In genomic region chr5:171407234-171407633, GRCh38 we compare ENCODE assay signal across 17 cellular contexts. TPM values are rescaled to one million over a fixed set of nuclear protein-coding genes. Genes with fewer than 3 reads are reported as not detected.
A peak's percentile ranks its signal among the peaks of the same experiment; 100 is the strongest.
DNase-seq lines count a peak whose midpoint lies in the region; ATAC-seq, FAIRE-seq and TF ChIP-seq lines count a peak whose summit lies in the region.
"Had no signal": no experiment of that assay in that cellular context is flagged by ENCODE, and none has a peak within 500 bp of the region (broad histone marks: within the 10 kb centered on the region; RNA-seq: fewer than 3 reads in every experiment).

No MANE protein-coding gene starts in this region.

- intact Hi-C loops in A673 (cut with micrococcal nuclease; ENCODE audit: unreplicated experiment), result no loop called here
- intact Hi-C loops in PC-9 (cut with micrococcal nuclease; ENCODE audit: unreplicated experiment), result no loop called here
- intact Hi-C loops in GM12878 (cut with micrococcal nuclease; ENCODE audit: unreplicated experiment), result no loop called here
- intact Hi-C loops in gastrocnemius medialis (cut with DNase I; ENCODE audit: low total_unique reads), result no loop called here

- DNase-seq in activated CD8-positive, alpha-beta memory T cell treated with anti-CD3 and anti-CD28 coated beads, Interleukin-2, amount 10 ng/mL, durations not matched to agents 7 days and 5 days, result no peak
- DNase-seq in activated CD8-positive, alpha-beta memory T cell treated with anti-CD3 and anti-CD28 coated beads, Interleukin-2, amount 50 U/mL, for 4 hours, result no peak
- DNase-seq in A673 (ENCODE audit: low spot score) (no peak), PC-9 (no peak), GM12878 (ENCODE audit: low read depth, low spot score) (no peak), gastrocnemius medialis (no peak), middle frontal gyrus (ENCODE audit: extremely low spot score, low spot score) (no peak)
- DNase-seq in effector memory CD4-positive, alpha-beta T cell, result no peak
- DNase-seq: DMS79 treated with DMSO at 0.1 percent for 48 hours; KG1; NCI-H1092 treated with DMSO at 0.1 percent for 48 hours; NCI-H187; NCI-H69; NK-92 treated with Interleukin-12 subunit alpha and Interleukin-12 subunit beta, amount 100 ng/mL, for 24 hours had no signal

- BruUV-seq in A673 (replicated peaks; lab: Mats Ljungman, UMichigan), result TSS peak; percentile 10
- TSS peak; percentile 7 for BruUV-seq in PC-9 (replicated peaks; lab: Mats Ljungman, UMichigan)
- TSS peak; percentile 12 for BruUV-seq in GM12878 (replicated peaks; lab: Mats Ljungman, UMichigan)

- H3K4me1 Mint-ChIP-seq in activated CD8-positive, alpha-beta memory T cell treated with anti-CD3 and anti-CD28 coated beads, Interleukin-2, amount 10 ng/mL, durations not matched to agents 7 days and 5 days, result peaks cover 36% of the 10 kb centered on the region

- SMC1A ChIA-PET in GM12878 (lab: Charles Lee; ENCODE audit: uncharacterized antibody, unreplicated experiment), result no interaction called here

- TF ChIP-seq EP300 in GM12878 (IDR thresholded peaks at IDR 0.05; ENCODE audit: borderline replicate concordance in 1 of 2, control insufficient read depth in 1 of 2, low read depth in 2 of 2, low read length in 2 of 2), result no peak

- POLR2A ChIA-PET in A673 (lab: Charles Lee; ENCODE audit: low non-redundant PET), result no interaction called here
- POLR2A ChIA-PET in PC-9 (lab: Charles Lee; ENCODE audit: unreplicated experiment), result no interaction called here
- POLR2A ChIA-PET in GM12878 (lab: Charles Lee), result no interaction called here

- H3K9me3 ChIP-seq in A673 (ENCODE audit: low read depth, low read length, poor library complexity, severe bottlenecking), result no peaks in the 10 kb centered on the region
- H3K9me3 ChIP-seq in PC-9 (ENCODE audit: insufficient read depth, low read depth), result no peaks in the 10 kb centered on the region
- no peaks in the 10 kb centered on the region for H3K9me3 ChIP-seq in GM12878 (replicated peaks; ENCODE audit: control insufficient read depth, insufficient read depth, low read length)
- no peaks in the 10 kb centered on the region for H3K9me3 ChIP-seq in gastrocnemius medialis
- H3K9me3 ChIP-seq in effector memory CD4-positive, alpha-beta T cell (ENCODE audit: control insufficient read depth, low read length), result no peaks in the 10 kb centered on the region

- in situ Hi-C loops in GM12878 (cut with MboI), result loop anchor here (25.0 kb wide), 1 partner anchor 880 kb away; the partner anchor contains the start of gene UBTD2
- in situ Hi-C loops in gastrocnemius medialis (cut with MboI; ENCODE audit: low sequenced_read_pairs in 4 of 4), result loop anchor here (25.0 kb wide), 2 partner anchors 480 to 630 kb away; no protein-coding TSS in a partner anchor

- H3K79me2 ChIP-seq in PC-9 (ENCODE audit: low read depth) (peaks cover 64% of the 10 kb centered on the region), GM12878 (ENCODE audit: control insufficient read depth, insufficient read depth, low read length) (peaks cover 16% of the 10 kb centered on the region)

- H3K36me3 Mint-ChIP-seq in activated CD8-positive, alpha-beta memory T cell treated with anti-CD3 and anti-CD28 coated beads, Interleukin-2, amount 10 ng/mL, durations not matched to agents 7 days and 5 days, result peaks cover 59% of the 10 kb centered on the region

- H3K27me3 ChIP-seq in A673 (replicated peaks; ENCODE audit: insufficient read depth, low read depth, low read length, poor library complexity) (no peaks in the 10 kb centered on the region), PC-9 (ENCODE audit: insufficient read depth, low read depth) (no peaks in the 10 kb centered on the region), GM12878 (replicated peaks in 1 of 2; ENCODE audit: control insufficient read depth in 2 of 2, insufficient read depth in 2 of 2, low read length in 1 of 2) (no peaks in the 10 kb centered on the region), gastrocnemius medialis (no peaks in the 10 kb centered on the region)
- H3K27me3 ChIP-seq in effector memory CD4-positive, alpha-beta T cell (replicated peaks; ENCODE audit: control insufficient read depth, insufficient read depth, low read length, poor library complexity, severe bottlenecking), result no peaks in the 10 kb centered on the region

- TF ChIP-seq RAD21 in GM12878 (IDR thresholded peaks at IDR 0.05; ENCODE audit: insufficient read depth, low read depth, low read length), result no peak

- H3K4me3 Mint-ChIP-seq in activated CD8-positive, alpha-beta memory T cell treated with anti-CD3 and anti-CD28 coated beads, Interleukin-2, amount 10 ng/mL, durations not matched to agents 7 days and 5 days, result no peak overlapping the region

- H3K4me3 ChIP-seq in A673 (ENCODE audit: low read depth, low read length, poor library complexity, severe bottlenecking) (no peak overlapping the region), PC-9 (no peak overlapping the region), GM12878 (no peak overlapping the region), gastrocnemius medialis (no peak overlapping the region)
- H3K4me3 ChIP-seq in effector memory CD4-positive, alpha-beta T cell (ENCODE audit: insufficient read depth, low read depth, low read length, poor library complexity, severe bottlenecking), result no peak overlapping the region

- no peak overlapping the region for H3K9ac ChIP-seq in GM12878 (ENCODE audit: control insufficient read depth, insufficient read depth, low read length)

- no peak for ATAC-seq in activated CD8-positive, alpha-beta memory T cell treated with anti-CD3 and anti-CD28 coated beads, Interleukin-2, amount 10 ng/mL, durations not matched to agents 7 days and 5 days
- ATAC-seq in GM12878, result no peak
- no peak for ATAC-seq in gastrocnemius medialis

- 94% methylated on average over 4 of the region's 4 CpGs for WGBS in GM12878 (ENCODE audit: insufficient coverage, insufficient replicate concordance, low lambda C conversion rate, missing lambda C conversion rate)

- H3K36me3 ChIP-seq in A673 (ENCODE audit: insufficient read depth, low read length, poor library complexity, severe bottlenecking) (peaks cover 73% of the 10 kb centered on the region), PC-9 (ENCODE audit: low read depth) (peaks cover 62% of the 10 kb centered on the region), GM12878 (ENCODE audit: control insufficient read depth in 2 of 2, insufficient read depth in 2 of 2, low read length in 1 of 2) (peaks cover 4 to 39% of the 10 kb centered on the region in 2 experiments), gastrocnemius medialis (peaks cover 5 to 61% of the 10 kb centered on the region in 2 donors)
- peaks cover 66% of the 10 kb centered on the region for H3K36me3 ChIP-seq in effector memory CD4-positive, alpha-beta T cell (ENCODE audit: control insufficient read depth, insufficient read depth, low read length)

- no peaks in the 10 kb centered on the region for H3K9me2 ChIP-seq in PC-9 (ENCODE audit: insufficient read depth)

- FAIRE-seq in GM12878 (lab: Jason Lieb, UNC), result no peak
- FAIRE-seq: D721Med had no signal

- H3K9me3 Mint-ChIP-seq in activated CD8-positive, alpha-beta memory T cell treated with anti-CD3 and anti-CD28 coated beads, Interleukin-2, amount 10 ng/mL, durations not matched to agents 7 days and 5 days (ENCODE audit: low read depth), result no peaks in the 10 kb centered on the region

- H3K27me3 Mint-ChIP-seq in activated CD8-positive, alpha-beta memory T cell treated with anti-CD3 and anti-CD28 coated beads, Interleukin-2, amount 10 ng/mL, durations not matched to agents 7 days and 5 days, result no peaks in the 10 kb centered on the region

- CTCF ChIA-PET in activated CD8-positive, alpha-beta memory T cell treated with anti-CD3 and anti-CD28 coated beads, Interleukin-2, amount 10 ng/mL, durations not matched to agents 7 days and 5 days (lab: Charles Lee), result interaction anchor here (0.6 kb wide), 1 partner anchor 1552 kb away, joined by 3 read pairs; the partner anchor contains the start of gene RPL26L1
- CTCF ChIA-PET in A673 (lab: Charles Lee) (no interaction called here), PC-9 (lab: Charles Lee) (no interaction called here), GM12878 (lab: Yijun Ruan, JAX) (interaction anchor here (1.7 kb wide), 1 partner anchor 18 kb away, joined by 6 read pairs; no protein-coding TSS in a partner anchor)

- no peak for TF ChIP-seq CTCF in A673 (conservative IDR thresholded peaks at IDR 0.05; ENCODE audit: low read depth, low read length)
- no peak for TF ChIP-seq CTCF in PC-9 (conservative IDR thresholded peaks at IDR 0.05)
- no peak for TF ChIP-seq CTCF in GM12878 (IDR thresholded peaks at IDR 0.05 in 2 of 3, conservative IDR thresholded peaks at IDR 0.05 in 1 of 3; ENCODE audit: control insufficient read depth in 2 of 3, extremely low read depth in 1 of 3, insufficient read depth in 1 of 3, low read depth in 3 of 3, low read length in 3 of 3)
- no peak for TF ChIP-seq CTCF in gastrocnemius medialis (IDR thresholded peaks at IDR 0.05 in 4 of 5, conservative IDR thresholded peaks at IDR 0.05 in 1 of 5)

- RAD21 ChIA-PET in GM12878 (lab: Charles Lee; ENCODE audit: unreplicated experiment), result no interaction called here

- TF ChIP-seq POLR2A in GM12878 (IDR thresholded peaks at IDR 0.05; ENCODE audit: low read depth, low read length), result no peak
- no peak for TF ChIP-seq POLR2A in gastrocnemius medialis (IDR thresholded peaks at IDR 0.05)

- peaks cover 77% of the 10 kb centered on the region for H3F3A ChIP-seq in PC-9 (ENCODE audit: insufficient read depth, low read depth)

- H3K4me2 ChIP-seq in PC-9 (no peak overlapping the region), GM12878 (ENCODE audit: control insufficient read depth, insufficient read depth) (no peak overlapping the region)

- H3K27ac Mint-ChIP-seq in activated CD8-positive, alpha-beta memory T cell treated with anti-CD3 and anti-CD28 coated beads, Interleukin-2, amount 10 ng/mL, durations not matched to agents 7 days and 5 days, result peak overlapping the region; percentile 5

- H3K4me1 ChIP-seq in A673 (ENCODE audit: insufficient read depth, low read length, poor library complexity, severe bottlenecking), result peaks cover 7% of the 10 kb centered on the region
- H3K4me1 ChIP-seq in PC-9 (replicated peaks; ENCODE audit: insufficient read depth), result peaks cover 22% of the 10 kb centered on the region; the same call in 1 of the 2 replicates
- no peaks in the 10 kb centered on the region for H3K4me1 ChIP-seq in GM12878 (ENCODE audit: control insufficient read depth, insufficient read depth, low read length)
- H3K4me1 ChIP-seq in gastrocnemius medialis, result no peaks in the 10 kb centered on the region
- no peaks in the 10 kb centered on the region for H3K4me1 ChIP-seq in effector memory CD4-positive, alpha-beta T cell (ENCODE audit: control insufficient read depth, insufficient read depth, low read length, poor library complexity, severe bottlenecking)

- H4K20me1 ChIP-seq in PC-9 (ENCODE audit: insufficient read depth) (peaks cover 76% of the 10 kb centered on the region), GM12878 (ENCODE audit: control insufficient read depth, insufficient read depth) (peaks cover 4% of the 10 kb centered on the region)

- H2AFZ ChIP-seq in PC-9 (no peak overlapping the region), GM12878 (ENCODE audit: control insufficient read depth, low read depth, low read length) (no peak overlapping the region)

- H3K27ac ChIP-seq in A673 (ENCODE audit: low read depth, low read length, poor library complexity, severe bottlenecking) (no peak overlapping the region), PC-9 (no peak overlapping the region), GM12878 (ENCODE audit: control insufficient read depth, insufficient read depth) (no peak overlapping the region), gastrocnemius medialis (no peak overlapping the region)
- H3K27ac ChIP-seq in effector memory CD4-positive, alpha-beta T cell (ENCODE audit: insufficient read depth, low read length, poor library complexity, severe bottlenecking), result no peak overlapping the region
- H3K27ac ChIP-seq: HL-60 had no signal

RNA-seq across cellular contexts. Expression of gene FGF18, which starts 12.2 kb away (rescaled TPM):
- not detected for total RNA-seq in activated CD8-positive, alpha-beta memory T cell treated with anti-CD3 and anti-CD28 coated beads, Interleukin-2, amount 10 ng/mL, durations not matched to agents 7 days and 5 days
- total RNA-seq in A673 (2021), result 0.90 and 1.3 TPM in 2 replicates
- total RNA-seq in PC-9 (2021), result 0.52 and 1.1 TPM in 2 replicates
- not detected in 2 replicates for total RNA-seq in GM12878 (2013; cell fraction: nucleolus; rRNA removed)
- total RNA-seq in GM12878 (2014; rRNA removed), result 0.06 and 0.11 TPM in 2 replicates
- total RNA-seq in GM12878 (2014; rRNA removed; fragmentation: Illumina TruSeq; extraction: Trizol), result 0.04 TPM in 1 of 2 replicates, not detected in the other
- not detected in 2 replicates for total RNA-seq in GM12878 (2021)
- not detected for polyA plus RNA-seq in GM12878 (2011; ENCODE audit: low read depth)
- polyA plus RNA-seq in GM12878 (2011; rRNA removed), result 0.03 TPM in 1 of 2 replicates, not detected in the other
- 0.03 TPM in 1 of 2 replicates, not detected in the other for polyA plus RNA-seq in GM12878 (2011; cell fraction: cytosol; rRNA removed)
- polyA plus RNA-seq in GM12878 (2011; cell fraction: nucleus; rRNA removed), result 0.09 TPM in 2 replicates
- polyA plus RNA-seq in GM12878 (2012), result 0.07 TPM in 1 of 2 replicates, not detected in the other
- not detected in 2 replicates for polyA plus RNA-seq in GM12878 (2014; fragmentation: Illumina TruSeq; extraction: Trizol)
- polyA plus RNA-seq in GM12878 (2014; fragmentation: Nextera tagmentation; extraction: Ambion mirVana), result not detected
- polyA plus RNA-seq in GM12878 (2014; rRNA removed), result 0.09 TPM in 1 of 2 replicates, not detected in the other
- under 1 TPM in 1 of 2 experiments, not detected in 1; 0.10 TPM for polyA plus RNA-seq in GM12878 (2016; fragmentation: Nextera tagmentation; extraction: Ambion mirVana)
- not detected in 2 replicates for polyA minus RNA-seq in GM12878 (2011; rRNA and poly(A)+ RNA removed)
- not detected in 2 replicates for polyA minus RNA-seq in GM12878 (2011; cell fraction: cytosol; rRNA and poly(A)+ RNA removed)
- not detected in 2 replicates for polyA minus RNA-seq in GM12878 (2011; cell fraction: nucleus; rRNA and poly(A)+ RNA removed)
- under 1 TPM in 1 of 4 donors, not detected in 3; 0.20 TPM for total RNA-seq in gastrocnemius medialis
- total RNA-seq: M059J had no signal

RNA-seq across cellular contexts. Expression of gene NPM1, which starts 19.6 kb away (rescaled TPM):
- 1,000 to 10,000 TPM; 1,230 to 1,897 TPM for total RNA-seq in activated CD8-positive, alpha-beta memory T cell treated with anti-CD3 and anti-CD28 coated beads, Interleukin-2, amount 10 ng/mL, durations not matched to agents 7 days and 5 days
- total RNA-seq in A673 (2021) (1,854 and 1,998 TPM in 2 replicates), PC-9 (2021) (2,285 and 2,364 TPM in 2 replicates), GM12878 (2014; rRNA removed) (2,837 and 2,926 TPM in 2 replicates), GM12878 (2014; rRNA removed; fragmentation: Illumina TruSeq; extraction: Trizol) (5,396 and 5,466 TPM in 2 replicates), GM12878 (2021) (2,607 and 2,609 TPM in 2 replicates), gastrocnemius medialis (100 to 1,000 TPM; 277 to 651 (median 413) TPM)
- 425 and 430 TPM in 2 replicates for total RNA-seq in GM12878 (2013; cell fraction: nucleolus; rRNA removed)
- 1,342 TPM for polyA plus RNA-seq in GM12878 (2011; ENCODE audit: low read depth)
- polyA plus RNA-seq in GM12878 (2011; rRNA removed) (2,896 and 3,056 TPM in 2 replicates), GM12878 (2014; fragmentation: Illumina TruSeq; extraction: Trizol) (4,943 and 8,358 TPM in 2 replicates), GM12878 (2014; fragmentation: Nextera tagmentation; extraction: Ambion mirVana) (1,000 to 10,000 TPM; 3,742 to 5,105 TPM), GM12878 (2014; rRNA removed) (2,295 and 2,497 TPM in 2 replicates), GM12878 (2016; fragmentation: Nextera tagmentation; extraction: Ambion mirVana) (1,000 to 10,000 TPM; 1,843 to 2,046 TPM)
- 3,501 and 4,381 TPM in 2 replicates for polyA plus RNA-seq in GM12878 (2011; cell fraction: cytosol; rRNA removed)
- polyA plus RNA-seq in GM12878 (2011; cell fraction: nucleus; rRNA removed), result 735 and 1,933 TPM in 2 replicates
- polyA plus RNA-seq in GM12878 (2012), result 4,384 and 5,105 TPM in 2 replicates
- 1,162 and 2,005 TPM in 2 replicates for polyA minus RNA-seq in GM12878 (2011; rRNA and poly(A)+ RNA removed)
- polyA minus RNA-seq in GM12878 (2011; cell fraction: cytosol; rRNA and poly(A)+ RNA removed), result 2,291 and 2,774 TPM in 2 replicates
- 272 and 485 TPM in 2 replicates for polyA minus RNA-seq in GM12878 (2011; cell fraction: nucleus; rRNA and poly(A)+ RNA removed)

Comparison
In these comparisons a context has a peak if more than half of its experiments do, and no peak if none do; other contexts are left out.
1. CTCF ChIA-PET loops: an anchor here in activated CD8-positive, alpha-beta memory T cell treated with anti-CD3 and anti-CD28 coated beads, Interleukin-2, amount 10 ng/mL, durations not matched to agents 7 days and 5 days (0.6 kb wide) and GM12878 (1.7 kb wide); none called in A673 and PC-9.